In genomic region chr11:126233391-126233790, GRCh38 we compare ENCODE assay signal across 19 cellular contexts.
"Had no signal": no experiment of that assay in that cellular context is flagged by ENCODE, and none has a peak within 500 bp of the region (broad histone marks: within the 10 kb centered on the region; RNA-seq: fewer than 3 reads in every experiment).

No MANE protein-coding gene starts in this region.

- H3K9me3 ChIP-seq: body of pancreas, lower lobe of right lung, SK-N-SH, transverse colon, vagina had no signal

- H3K4me3 Mint-ChIP-seq: activated CD4-positive, alpha-beta memory T cell treated with anti-CD3 and anti-CD28 coated beads, Interleukin-2, amount 10 ng/mL, durations not matched to agents 7 days and 5 days; activated naive CD4-positive, alpha-beta T cell treated with anti-CD3 and anti-CD28 coated beads, Interleukin-2, amount 10 ng/mL, durations not matched to agents 7 days and 5 days; activated T-cell treated with anti-CD3 and anti-CD28 coated beads, Interleukin-2, amount 50 U/mL, for 24 hours; naive B cell; neural progenitor cell; T-cell had no signal

- H3K36me3 ChIP-seq: neural progenitor cell had no signal

- H3K4me1 Mint-ChIP-seq: activated CD4-positive, alpha-beta memory T cell treated with anti-CD3 and anti-CD28 coated beads, Interleukin-2, amount 10 ng/mL, durations not matched to agents 7 days and 5 days; activated naive CD4-positive, alpha-beta T cell treated with anti-CD3 and anti-CD28 coated beads, Interleukin-2, amount 10 ng/mL, durations not matched to agents 7 days and 5 days; naive B cell; neural progenitor cell; T-cell had no signal

- ATAC-seq: body of pancreas, esophagus mucosa, lower lobe of right lung, T-cell had no signal

- H3K27ac Mint-ChIP-seq: activated CD4-positive, alpha-beta memory T cell treated with anti-CD3 and anti-CD28 coated beads, Interleukin-2, amount 10 ng/mL, durations not matched to agents 7 days and 5 days; activated naive CD4-positive, alpha-beta T cell treated with anti-CD3 and anti-CD28 coated beads, Interleukin-2, amount 10 ng/mL, durations not matched to agents 7 days and 5 days; activated T-cell treated with anti-CD3 and anti-CD28 coated beads, Interleukin-2, amount 50 U/mL, for 24 hours; naive B cell; neural progenitor cell; T-cell had no signal

- H3K79me2 ChIP-seq: parathyroid adenoma had no signal

- H3K9me3 Mint-ChIP-seq: activated CD4-positive, alpha-beta memory T cell treated with anti-CD3 and anti-CD28 coated beads, Interleukin-2, amount 10 ng/mL, durations not matched to agents 7 days and 5 days; activated naive CD4-positive, alpha-beta T cell treated with anti-CD3 and anti-CD28 coated beads, Interleukin-2, amount 10 ng/mL, durations not matched to agents 7 days and 5 days; activated T-cell treated with anti-CD3 and anti-CD28 coated beads, Interleukin-2, amount 50 U/mL, for 24 hours; naive B cell; neural progenitor cell; T-cell had no signal

- H3K27ac ChIP-seq: body of pancreas, dorsolateral prefrontal cortex, lower lobe of right lung, neural progenitor cell, parathyroid adenoma, transverse colon, vagina had no signal

- H3K4me1 ChIP-seq: neural progenitor cell, parathyroid adenoma, vagina had no signal

- H3K9ac ChIP-seq: neural progenitor cell, parathyroid adenoma, SK-N-SH had no signal

- H3K27me3 ChIP-seq: body of pancreas, dorsolateral prefrontal cortex, neural progenitor cell, transverse colon, vagina had no signal

- H3K4me2 ChIP-seq: neural progenitor cell, SK-N-SH had no signal

- H3K4me3 ChIP-seq: body of pancreas, dorsolateral prefrontal cortex, lower lobe of right lung, neural progenitor cell, transverse colon, vagina had no signal

- H3K27me3 Mint-ChIP-seq: activated CD4-positive, alpha-beta memory T cell treated with anti-CD3 and anti-CD28 coated beads, Interleukin-2, amount 10 ng/mL, durations not matched to agents 7 days and 5 days; activated naive CD4-positive, alpha-beta T cell treated with anti-CD3 and anti-CD28 coated beads, Interleukin-2, amount 10 ng/mL, durations not matched to agents 7 days and 5 days; activated T-cell treated with anti-CD3 and anti-CD28 coated beads, Interleukin-2, amount 50 U/mL, for 24 hours; naive B cell; T-cell had no signal

- DNase-seq: activated CD4-positive, alpha-beta memory T cell treated with anti-CD3 and anti-CD28 coated beads, Interleukin-2, amount 10 ng/mL, durations not matched to agents 7 days and 5 days; activated naive CD4-positive, alpha-beta T cell treated with anti-CD3 and anti-CD28 coated beads, Interleukin-2, amount 10 ng/mL, durations not matched to agents 7 days and 5 days; activated T-cell treated with anti-CD3 and anti-CD28 coated beads, Interleukin-2, amount 50 U/mL, for 24 hours; body of pancreas; dorsolateral prefrontal cortex; glutamatergic neuron; lower lobe of right lung; naive B cell; SK-N-SH; stimulated activated CD4-positive, alpha-beta T cell treated with anti-CD3 and anti-CD28 coated beads, Interleukin-4, amount 100 ng/mL, for 1 hour; stimulated activated naive CD4-positive, alpha-beta T cell treated with Interleukin-2 at 50 U/mL for 16 hours; substantia nigra; T-cell; T1000; transverse colon had no signal
